In genomic region chr7:38383281-38383680, GRCh38 we compare ENCODE assay signal across 28 cellular contexts.
"Had no signal": no experiment of that assay in that cellular context is flagged by ENCODE, and none has a peak within 500 bp of the region (broad histone marks: within the 10 kb centered on the region; RNA-seq: fewer than 3 reads in every experiment).

No MANE protein-coding gene starts in this region.

- H3K4me2 ChIP-seq: smooth muscle cell had no signal

- H3K27ac ChIP-seq: body of pancreas, coronary artery, ovary, sigmoid colon, upper lobe of left lung, vagina had no signal

- H3K27me3 ChIP-seq: body of pancreas, ovary, sigmoid colon, upper lobe of left lung, vagina had no signal

- DNase-seq: activated CD4-positive, alpha-beta T cell treated with anti-CD3 and anti-CD28 coated beads for 1 hour; activated CD4-positive, alpha-beta T cell treated with anti-CD3 and anti-CD28 coated beads, Interleukin-2, amount 10 ng/mL, durations not matched to agents 7 days and 5 days; activated CD8-positive, alpha-beta memory T cell treated with anti-CD3 and anti-CD28 coated beads, Interleukin-2, amount 10 ng/mL, durations not matched to agents 7 days and 5 days; activated CD8-positive, alpha-beta T cell treated with anti-CD3 and anti-CD28 coated beads, Interleukin-2, amount 10 ng/mL, durations not matched to agents 7 days and 5 days; activated T-cell treated with anti-CD3 and anti-CD28 coated beads, Interleukin-2, amount 50 U/mL, for 48 hours; body of pancreas; cerebellar nuclear complex; effector memory CD8-positive, alpha-beta T cell; hippocampal formation; left cardiac atrium; naive B cell; ovary; sigmoid colon; stimulated activated CD4-positive, alpha-beta T cell treated with anti-CD3 and anti-CD28 coated beads, Interleukin-1b, Interleukin-23, amount 100 ng/mL, for 48 hours; stimulated activated CD4-positive, alpha-beta T cell treated with anti-CD3 and anti-CD28 coated beads, Interleukin-4, amount 100 ng/mL, for 4 hours; stimulated activated CD8-positive, alpha-beta memory T cell treated with anti-CD3 and anti-CD28 coated beads, Interleukin-4, amount 100 ng/mL, for 48 hours; stimulated activated naive CD8-positive, alpha-beta T cell treated with anti-CD3 and anti-CD28 coated beads, Interleukin-15, amount 100 ng/mL, for 72 hours; substantia nigra; T-helper 2 cell; upper lobe of left lung had no signal

- H3K4me3 ChIP-seq: body of pancreas, coronary artery, ovary, sigmoid colon, smooth muscle cell, upper lobe of left lung, vagina had no signal

- H3K4me1 ChIP-seq: body of pancreas, sigmoid colon, upper lobe of left lung, vagina had no signal

- H3K27ac Mint-ChIP-seq: activated CD4-positive, alpha-beta T cell treated with anti-CD3 and anti-CD28 coated beads, Interleukin-2, amount 10 ng/mL, durations not matched to agents 7 days and 5 days; activated CD8-positive, alpha-beta memory T cell treated with anti-CD3 and anti-CD28 coated beads, Interleukin-2, amount 10 ng/mL, durations not matched to agents 7 days and 5 days; activated CD8-positive, alpha-beta T cell treated with anti-CD3 and anti-CD28 coated beads, Interleukin-2, amount 10 ng/mL, durations not matched to agents 7 days and 5 days; activated naive CD4-positive, alpha-beta T cell treated with anti-CD3 and anti-CD28 coated beads, Interleukin-2, amount 50 U/mL, for 72 hours; activated T-helper 2 cell treated with anti-CD3 and anti-CD28 coated beads, Interferon-gamma antibody, Interleukin-2, Interleukin-4, amounts not matched to agents 10 μg/mL and 5 μg/mL and 100 μg/mL, durations not matched to agents 14 hours and 24 hours and 36 hours; effector memory CD8-positive, alpha-beta T cell; naive B cell; progenitor cell of endocrine pancreas; stimulated activated memory B cell treated with anti-CD40 and anti-IgM and Interleukin-4, amounts not matched to agents 10 μg/mL and 1 μg/mL and 100 μg/mL, for 72 hours; stimulated activated naive CD8-positive, alpha-beta T cell treated with anti-CD3 and anti-CD28 coated beads, Interleukin-15, amount 100 ng/mL, for 72 hours; WTC11 had no signal

- H3K4me3 Mint-ChIP-seq: activated CD4-positive, alpha-beta T cell treated with anti-CD3 and anti-CD28 coated beads, Interleukin-2, amount 10 ng/mL, durations not matched to agents 7 days and 5 days; activated CD8-positive, alpha-beta memory T cell treated with anti-CD3 and anti-CD28 coated beads, Interleukin-2, amount 10 ng/mL, durations not matched to agents 7 days and 5 days; activated CD8-positive, alpha-beta T cell treated with anti-CD3 and anti-CD28 coated beads, Interleukin-2, amount 10 ng/mL, durations not matched to agents 7 days and 5 days; effector memory CD8-positive, alpha-beta T cell; naive B cell; stimulated activated memory B cell treated with anti-CD40 and anti-IgM and Interleukin-4, amounts not matched to agents 10 μg/mL and 1 μg/mL and 100 μg/mL, for 72 hours; stimulated activated naive CD8-positive, alpha-beta T cell treated with anti-CD3 and anti-CD28 coated beads, Interleukin-15, amount 100 ng/mL, for 72 hours; WTC11 had no signal

- H3K9me3 Mint-ChIP-seq: activated CD4-positive, alpha-beta T cell treated with anti-CD3 and anti-CD28 coated beads, Interleukin-2, amount 10 ng/mL, durations not matched to agents 7 days and 5 days; activated naive CD4-positive, alpha-beta T cell treated with anti-CD3 and anti-CD28 coated beads, Interleukin-2, amount 50 U/mL, for 72 hours; activated T-helper 2 cell treated with anti-CD3 and anti-CD28 coated beads, Interferon-gamma antibody, Interleukin-2, Interleukin-4, amounts not matched to agents 10 μg/mL and 5 μg/mL and 100 μg/mL, durations not matched to agents 14 hours and 24 hours and 36 hours; effector memory CD8-positive, alpha-beta T cell; stimulated activated memory B cell treated with anti-CD40 and anti-IgM and Interleukin-4, amounts not matched to agents 10 μg/mL and 1 μg/mL and 100 μg/mL, for 72 hours; stimulated activated naive CD8-positive, alpha-beta T cell treated with anti-CD3 and anti-CD28 coated beads, Interleukin-15, amount 100 ng/mL, for 72 hours had no signal

- H3K4me1 Mint-ChIP-seq: naive B cell; stimulated activated memory B cell treated with anti-CD40 and anti-IgM and Interleukin-4, amounts not matched to agents 10 μg/mL and 1 μg/mL and 100 μg/mL, for 72 hours had no signal

- H3K27me3 Mint-ChIP-seq: activated CD4-positive, alpha-beta T cell treated with anti-CD3 and anti-CD28 coated beads, Interleukin-2, amount 10 ng/mL, durations not matched to agents 7 days and 5 days; activated CD8-positive, alpha-beta memory T cell treated with anti-CD3 and anti-CD28 coated beads, Interleukin-2, amount 10 ng/mL, durations not matched to agents 7 days and 5 days; effector memory CD8-positive, alpha-beta T cell; progenitor cell of endocrine pancreas; stimulated activated memory B cell treated with anti-CD40 and anti-IgM and Interleukin-4, amounts not matched to agents 10 μg/mL and 1 μg/mL and 100 μg/mL, for 72 hours; stimulated activated naive CD8-positive, alpha-beta T cell treated with anti-CD3 and anti-CD28 coated beads, Interleukin-15, amount 100 ng/mL, for 72 hours had no signal

- H3K36me3 ChIP-seq: ovary, sigmoid colon, upper lobe of left lung, vagina had no signal

- H3K9me3 ChIP-seq: body of pancreas, ovary, sigmoid colon, upper lobe of left lung, vagina had no signal
